17 cellular contexts compared by ENCODE assay signal in the genomic region with DNA sequence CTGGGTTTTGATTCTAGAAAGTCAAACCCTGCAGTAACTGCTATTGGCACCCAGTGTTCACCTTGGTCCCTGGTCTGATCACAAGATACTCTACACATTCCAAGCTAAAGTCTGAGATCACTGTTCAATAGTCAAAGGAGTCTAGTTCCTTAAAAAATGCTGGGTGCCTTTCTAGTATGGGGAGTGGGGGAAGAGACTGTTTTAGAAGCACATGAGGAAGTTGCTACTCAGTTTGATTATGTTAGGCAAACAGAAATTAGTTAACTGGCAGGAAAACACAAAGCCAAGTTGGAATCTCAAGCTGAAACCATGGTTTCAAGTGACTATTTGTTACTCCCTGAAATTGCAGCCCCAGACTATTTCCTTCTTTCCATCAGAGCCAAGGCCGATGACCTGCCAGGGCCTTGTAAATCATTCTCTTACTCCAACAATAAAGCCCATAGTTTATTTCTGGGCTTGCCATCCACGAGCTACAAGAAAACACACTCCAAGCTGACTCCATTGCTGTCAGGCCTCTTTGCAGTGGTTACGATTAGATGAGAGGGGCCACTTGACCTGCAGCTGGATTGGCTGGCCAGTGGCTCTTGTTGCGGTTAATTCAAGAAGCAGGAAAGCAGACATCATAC. TPM values are rescaled to one million over a fixed set of nuclear protein-coding genes. Genes with fewer than 3 reads are reported as not detected.
DNase-seq lines count a peak whose midpoint lies in the region; ATAC-seq, FAIRE-seq and TF ChIP-seq lines count a peak whose summit lies in the region.
"Had no signal": no experiment of that assay in that cellular context is flagged by ENCODE, and none has a peak within 500 bp of the region (broad histone marks: within the 10 kb centered on the region; RNA-seq: fewer than 3 reads in every experiment).

No MANE protein-coding gene starts in this region.

- H3K27ac ChIP-seq in WERI-Rb-1 = no peak overlapping the region
- H3K27ac ChIP-seq: thyroid gland had no signal

- no peak for ATAC-seq in HG03039 (IDR thresholded peaks at IDR 0.05; ENCODE audit: unreplicated experiment)

- H3K36me3 Mint-ChIP-seq in Calu3 (ENCODE audit: insufficient read depth, unreplicated experiment) (peaks cover 5% of the 10 kb centered on the region), neural crest cell (ENCODE audit: low read depth) (no peaks in the 10 kb centered on the region)

- H3K4me3 ChIP-seq in WERI-Rb-1 (ENCODE audit: low read depth, low read length) = no peak overlapping the region
- H3K4me3 ChIP-seq: esophagus squamous epithelium, thyroid gland had no signal

- CTCF ChIA-PET in Calu3 (lab: Charles Lee) = interaction anchor here (0.6 to 1.3 kb wide), 2 partner anchors 20 to 53 kb away, joined by 4 to 9 read pairs; no protein-coding TSS in a partner anchor

- no TSS peak for BruUV-seq in Calu3 (replicated peaks; lab: Mats Ljungman, UMichigan)

- intact Hi-C loops in Calu3 (cut with micrococcal nuclease; ENCODE audit: unreplicated experiment) = loop anchor here (5.0 kb wide), 1 partner anchor 35 kb away; no protein-coding TSS in a partner anchor

- H3K9me3 ChIP-seq in WERI-Rb-1 (ENCODE audit: severe bottlenecking) = no peaks in the 10 kb centered on the region
- H3K9me3 ChIP-seq: esophagus squamous epithelium, thyroid gland had no signal

- peak; percentile 38 for DNase-seq in Calu3
- peak; percentile 67 for DNase-seq in NCI-H69 (lab: John Stamatoyannopoulos, UW)
- DNase-seq in foreskin melanocyte = peak; percentile 31
- DNase-seq in neural crest cell (ENCODE audit: low read depth, low spot score) = no peak
- DNase-seq in WERI-Rb-1 = no peak
- no peak for DNase-seq in frontal cortex (ENCODE audit: low spot score in 2 of 2)
- DNase-seq in iPS-NIHi11 (ENCODE audit: low spot score) = no peak
- DNase-seq: activated CD4-positive, alpha-beta T cell treated with anti-CD3 and anti-CD28 coated beads for 1 hour; cortex of kidney; esophagus squamous epithelium; H9; thyroid gland had no signal

- FAIRE-seq in frontal cortex (lab: Jason Lieb, UNC) = no peak

- H3K4me3 Mint-ChIP-seq in Calu3 (ENCODE audit: low read depth, unreplicated experiment) (no peak overlapping the region), neural crest cell (no peak overlapping the region)
- H3K4me3 Mint-ChIP-seq: H9 had no signal

- no peaks in the 10 kb centered on the region for H3K27me3 Mint-ChIP-seq in Calu3 (ENCODE audit: unreplicated experiment)
- no peaks in the 10 kb centered on the region for H3K27me3 Mint-ChIP-seq in neural crest cell (ENCODE audit: low read depth)

- TF ChIP-seq CTCF in Calu3 (IDR thresholded peaks at IDR 0.05; ENCODE audit: unreplicated experiment) = no peak
- TF ChIP-seq CTCF in neural crest cell (conservative IDR thresholded peaks at IDR 0.05) = no peak
- no peak for TF ChIP-seq CTCF in WERI-Rb-1 (IDR thresholded peaks at IDR 0.05; ENCODE audit: low read depth, low read length)

- peaks cover 2% of the 10 kb centered on the region for H3K9me3 Mint-ChIP-seq in Calu3 (ENCODE audit: low read depth, unreplicated experiment)
- peaks cover 4% of the 10 kb centered on the region for H3K9me3 Mint-ChIP-seq in neural crest cell
- H3K9me3 Mint-ChIP-seq: H9 had no signal

- H3K27ac Mint-ChIP-seq in Calu3 (ENCODE audit: unreplicated experiment) (peak overlapping the region; percentile 63), neural crest cell (ENCODE audit: unreplicated experiment) (peak overlapping the region; percentile 11)
- H3K27ac Mint-ChIP-seq: H9 had no signal

- peaks cover 22% of the 10 kb centered on the region for H3K4me1 Mint-ChIP-seq in Calu3 (ENCODE audit: low read depth, unreplicated experiment)
- peaks cover 15% of the 10 kb centered on the region for H3K4me1 Mint-ChIP-seq in neural crest cell
- H3K4me1 Mint-ChIP-seq: H9 had no signal

- H3K27me3 ChIP-seq in WERI-Rb-1 (ENCODE audit: insufficient read depth, low read depth, severe bottlenecking) = no peaks in the 10 kb centered on the region
- H3K27me3 ChIP-seq: thyroid gland had no signal

- no peaks in the 10 kb centered on the region for H3K36me3 ChIP-seq in WERI-Rb-1
- H3K36me3 ChIP-seq: esophagus squamous epithelium, thyroid gland had no signal

RNA-seq across cellular contexts. Expression of a gene that starts 21.1 kb away (rescaled TPM):
- total RNA-seq in Calu3 (2022) (35.7 and 39.1 TPM in 2 replicates), neural crest cell (0.43 and 0.47 TPM in 2 replicates), frontal cortex (0.41 TPM)
- total RNA-seq: mesenteric fat pad; OCI-LY7; osteoblast; T-helper 1 cell treated with Interleukin-12 subunit alpha and Interleukin-12 subunit beta and Interleukin-4 antibody, amounts not matched to agents 30 ng/mL and 1 ng/mL, for 36 hours; thyroid gland had no signal

Comparison
In these comparisons a context has a peak if more than half of its experiments do, and no peak if none do; other contexts are left out.
1. DNase-seq: peak in Calu3 (single experiment), NCI-H69 (single experiment) and foreskin melanocyte (single experiment); none in neural crest cell (single experiment), WERI-Rb-1 (single experiment), frontal cortex (0 of 2) and iPS-NIHi11 (single experiment).
2. RNA of a gene that starts 21.1 kb away (total RNA-seq): 35.7 to 39.1 TPM in Calu3; 0.43 to 0.47 TPM in neural crest cell and 0.41 TPM in frontal cortex (single experiment); every median in the first group is over 10 times any median in the second.